Comparison of ENCODE assay signal across 11 cellular contexts in genomic region chr2:39434233-39434897, GRCh38. TPM values are rescaled to one million over a fixed set of nuclear protein-coding genes. Genes with fewer than 3 reads are reported as not detected.
DNase-seq lines count a peak whose midpoint lies in the region; FAIRE-seq and TF ChIP-seq lines count a peak whose summit lies in the region.
"Had no signal": no experiment of that assay in that cellular context is flagged by ENCODE, and none has a peak within 500 bp of the region (broad histone marks: within the 10 kb centered on the region; RNA-seq: fewer than 3 reads in every experiment).

No MANE protein-coding gene starts in this region.

- no peaks in the 10 kb centered on the region for H3K27me3 Mint-ChIP-seq in nephron progenitor cell (ENCODE audit: low read depth, poor library complexity)
- H3K27me3 Mint-ChIP-seq: activated CD8-positive, alpha-beta T cell treated with anti-CD3 and anti-CD28 coated beads for 36 hours had no signal

- TF ChIP-seq CTCF in AG04449 (IDR thresholded peaks at IDR 0.05; ENCODE audit: insufficient read depth, low read length, missing control alignments) (no peak), coronary artery (IDR thresholded peaks at IDR 0.05) (no peak), nephron progenitor cell (IDR thresholded peaks at IDR 0.05) (no peak), GM13976 (IDR thresholded peaks at IDR 0.05; ENCODE audit: borderline replicate concordance, control extremely low read depth, extremely low read depth, insufficient read depth, missing control alignments) (no peak), D721Med (IDR thresholded peaks at IDR 0.05; ENCODE audit: insufficient read depth, missing control alignments) (no peak)

- H3K4me1 Mint-ChIP-seq in nephron progenitor cell = peaks cover 61% of the 10 kb centered on the region

- H3K4me3 Mint-ChIP-seq in nephron progenitor cell = peak overlapping the region; percentile 94

- H3K36me3 Mint-ChIP-seq in nephron progenitor cell (ENCODE audit: low read depth) = peaks cover 5% of the 10 kb centered on the region

- CTCF ChIA-PET in AG04449 (lab: Yijun Ruan, JAX) = interaction anchor here (1.3 kb wide), 1 partner anchor 54 kb away, joined by 4 read pairs; no protein-coding TSS in a partner anchor

- no peaks in the 10 kb centered on the region for H3K9me3 ChIP-seq in HUES64 (ENCODE audit: insufficient read depth, low read depth, low read length)

- H3K36me3 ChIP-seq in HUES64 (ENCODE audit: insufficient read depth, low read length) = no peaks in the 10 kb centered on the region

- H3K4me3 ChIP-seq in AG04449 (ENCODE audit: low read depth, low read length) (peak overlapping the region; percentile 12; the same call in 1 of the 2 replicates), HUES64 (ENCODE audit: low read length) (peak overlapping the region; percentile 7; the same call in 1 of the 2 replicates), coronary artery (peak overlapping the region; percentile 94)

- H3K4me1 ChIP-seq in HUES64 (ENCODE audit: insufficient read depth, low read length) = peaks cover 68% of the 10 kb centered on the region

- DNase-seq in AG04449 (ENCODE audit: low read depth, low spot score) = no peak
- no peak for DNase-seq in coronary artery (ENCODE audit: low spot score)
- DNase-seq in nephron progenitor cell = no peak
- DNase-seq in GM13976 (ENCODE audit: low spot score) = no peak
- no peak for DNase-seq in stimulated activated CD8-positive, alpha-beta memory T cell treated with anti-CD3 and anti-CD28 coated beads, Interleukin-4, amount 100 ng/mL, for 48 hours
- DNase-seq in occipital lobe (lab: John Stamatoyannopoulos, UW) = no peak
- DNase-seq in D721Med (ENCODE audit: insufficient read length, low spot score) = no peak
- DNase-seq: activated CD8-positive, alpha-beta T cell treated with anti-CD3 and anti-CD28 coated beads for 36 hours; NCI-H510A; stimulated activated naive CD4-positive, alpha-beta T cell treated with Interleukin-2 at 50 U/mL for 16 hours had no signal

- no peak for FAIRE-seq in D721Med (lab: Jason Lieb, UNC)

- WGBS in HUES64 = 92% methylated on average over 1 of the region's 1 CpG

- POLR2A ChIA-PET in AG04449 (lab: Yijun Ruan, JAX) = no interaction called here

- no peaks in the 10 kb centered on the region for H3K9me3 Mint-ChIP-seq in nephron progenitor cell
- H3K9me3 Mint-ChIP-seq: activated CD8-positive, alpha-beta T cell treated with anti-CD3 and anti-CD28 coated beads for 36 hours had no signal

- H3K27ac ChIP-seq in HUES64 (ENCODE audit: low read depth, low read length) (no peak overlapping the region), coronary artery (peak overlapping the region in 1 of 2 donors; percentile 33)

- H3K27ac Mint-ChIP-seq in nephron progenitor cell = no peak overlapping the region
- H3K27ac Mint-ChIP-seq: activated CD8-positive, alpha-beta T cell treated with anti-CD3 and anti-CD28 coated beads for 36 hours had no signal

- H3K27me3 ChIP-seq in HUES64 (ENCODE audit: insufficient read depth, low read length) = no peaks in the 10 kb centered on the region

- in situ Hi-C loops in GM13976 (cut with MboI; ENCODE audit: low sequenced_read_pairs, unreplicated experiment) = no loop called here

- H3K9ac ChIP-seq in HUES64 (ENCODE audit: low read depth, low read length) = no peak overlapping the region

RNA-seq across cellular contexts. Expression of gene MAP4K3, which starts 2.7 kb away (rescaled TPM):
- polyA plus RNA-seq in HUES64 (2013, experiment 1 of 2) = 31.3 TPM
- polyA plus RNA-seq in HUES64 (2013, experiment 2 of 2) = 32.0 TPM
- total RNA-seq in occipital lobe = 122 TPM

Comparison
In these comparisons a context has a peak if more than half of its experiments do, and no peak if none do; other contexts are left out.
1. H3K4me3 ChIP-seq: peak in every context shown above with its lines; median percentile 94 in coronary artery; 12 in AG04449; 7 in HUES64.